ENCODE assay signal across 1 cellular context in the genomic region with DNA sequence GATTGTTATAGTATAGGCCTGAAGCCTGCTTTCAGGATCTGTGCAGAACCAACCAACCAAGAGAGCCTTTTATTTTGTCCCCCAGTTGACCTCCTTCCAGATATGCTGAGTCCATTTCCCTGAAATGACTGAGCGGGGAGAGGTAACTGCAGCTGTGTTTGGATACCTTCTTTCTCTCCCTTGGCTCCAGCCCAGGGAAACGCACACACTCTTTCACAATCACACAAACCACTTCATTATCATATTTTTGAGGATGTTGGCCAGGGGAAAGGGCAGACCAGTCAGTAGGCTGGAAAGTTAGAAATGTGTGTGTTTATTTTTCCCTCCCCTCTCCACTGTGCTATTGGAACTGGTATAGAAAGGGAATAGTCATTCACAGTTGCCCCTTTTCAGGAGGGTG.
TF ChIP-seq lines count a peak whose summit lies in the region.

No MANE protein-coding gene starts in this region.

TF ChIP-seq in HepG2, 621 proteins besides CTCF, POLR2A, EP300 and RAD21 (continued from another document and continues in another):
- TF ChIP-seq FLYWCH1 (CRISPR knock-in tag; IDR thresholded peaks at IDR 0.05) (no peak), RARA (CRISPR knock-in tag; IDR thresholded peaks at IDR 0.05) (peak; percentile 93), LCORL (IDR thresholded peaks at IDR 0.05) (no peak), LCORL (CRISPR knock-in tag; IDR thresholded peaks at IDR 0.05) (peak; percentile 91), ZNF33A (CRISPR knock-in tag; IDR thresholded peaks at IDR 0.05; ENCODE audit: borderline replicate concordance) (no peak), ZFP36L1 (CRISPR knock-in tag; IDR thresholded peaks at IDR 0.05) (0 out of 2 replicates have a peak, but pooled peaks have one; percentile 40), CBFB (CRISPR knock-in tag; IDR thresholded peaks at IDR 0.05) (0 out of 2 replicates have a peak, but pooled peaks have one; percentile 38), NCOA2 (CRISPR knock-in tag; IDR thresholded peaks at IDR 0.05) (peak; percentile 85), KAT7 (CRISPR knock-in tag; IDR thresholded peaks at IDR 0.05; ENCODE audit: borderline replicate concordance) (no peak), RXRA (CRISPR knock-in tag; IDR thresholded peaks at IDR 0.05) (peak; percentile 87; the same call in 1 of the 2 replicates), ZNF501 (CRISPR knock-in tag; IDR thresholded peaks at IDR 0.05) (no peak), ETV5 (CRISPR knock-in tag; IDR thresholded peaks at IDR 0.05; ENCODE audit: borderline replicate concordance) (no peak), GABPB1 (CRISPR knock-in tag; IDR thresholded peaks at IDR 0.05) (no peak), EEA1 (CRISPR knock-in tag; IDR thresholded peaks at IDR 0.05; ENCODE audit: borderline replicate concordance) (no peak), TBX2 (CRISPR knock-in tag; IDR thresholded peaks at IDR 0.05; ENCODE audit: borderline replicate concordance) (peak; percentile 78), U2AF2 (IDR thresholded peaks at IDR 0.05; ENCODE audit: low read depth, low read length) (no peak), CEBPG (CRISPR knock-in tag; IDR thresholded peaks at IDR 0.05) (peak; percentile 87), PITX1 (CRISPR knock-in tag; IDR thresholded peaks at IDR 0.05) (peak; percentile 41; the same call in 1 of the 2 replicates), ATF1 (CRISPR knock-in tag; IDR thresholded peaks at IDR 0.05) (no peak)
- TF ChIP-seq, protein P1, sequence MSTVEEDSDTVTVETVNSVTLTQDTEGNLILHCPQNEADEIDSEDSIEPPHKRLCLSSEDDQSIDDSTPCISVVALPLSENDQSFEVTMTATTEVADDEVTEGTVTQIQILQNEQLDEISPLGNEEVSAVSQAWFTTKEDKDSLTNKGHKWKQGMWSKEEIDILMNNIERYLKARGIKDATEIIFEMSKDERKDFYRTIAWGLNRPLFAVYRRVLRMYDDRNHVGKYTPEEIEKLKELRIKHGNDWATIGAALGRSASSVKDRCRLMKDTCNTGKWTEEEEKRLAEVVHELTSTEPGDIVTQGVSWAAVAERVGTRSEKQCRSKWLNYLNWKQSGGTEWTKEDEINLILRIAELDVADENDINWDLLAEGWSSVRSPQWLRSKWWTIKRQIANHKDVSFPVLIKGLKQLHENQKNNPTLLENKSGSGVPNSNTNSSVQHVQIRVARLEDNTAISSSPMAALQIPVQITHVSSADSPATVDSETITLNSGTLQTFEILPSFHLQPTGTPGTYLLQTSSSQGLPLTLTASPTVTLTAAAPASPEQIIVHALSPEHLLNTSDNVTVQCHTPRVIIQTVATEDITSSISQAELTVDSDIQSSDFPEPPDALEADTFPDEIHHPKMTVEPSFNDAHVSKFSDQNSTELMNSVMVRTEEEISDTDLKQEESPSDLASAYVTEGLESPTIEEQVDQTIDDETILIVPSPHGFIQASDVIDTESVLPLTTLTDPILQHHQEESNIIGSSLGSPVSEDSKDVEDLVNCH (CRISPR knock-in tag; IDR thresholded peaks at IDR 0.05), result no peak
- TF ChIP-seq, protein P2, sequence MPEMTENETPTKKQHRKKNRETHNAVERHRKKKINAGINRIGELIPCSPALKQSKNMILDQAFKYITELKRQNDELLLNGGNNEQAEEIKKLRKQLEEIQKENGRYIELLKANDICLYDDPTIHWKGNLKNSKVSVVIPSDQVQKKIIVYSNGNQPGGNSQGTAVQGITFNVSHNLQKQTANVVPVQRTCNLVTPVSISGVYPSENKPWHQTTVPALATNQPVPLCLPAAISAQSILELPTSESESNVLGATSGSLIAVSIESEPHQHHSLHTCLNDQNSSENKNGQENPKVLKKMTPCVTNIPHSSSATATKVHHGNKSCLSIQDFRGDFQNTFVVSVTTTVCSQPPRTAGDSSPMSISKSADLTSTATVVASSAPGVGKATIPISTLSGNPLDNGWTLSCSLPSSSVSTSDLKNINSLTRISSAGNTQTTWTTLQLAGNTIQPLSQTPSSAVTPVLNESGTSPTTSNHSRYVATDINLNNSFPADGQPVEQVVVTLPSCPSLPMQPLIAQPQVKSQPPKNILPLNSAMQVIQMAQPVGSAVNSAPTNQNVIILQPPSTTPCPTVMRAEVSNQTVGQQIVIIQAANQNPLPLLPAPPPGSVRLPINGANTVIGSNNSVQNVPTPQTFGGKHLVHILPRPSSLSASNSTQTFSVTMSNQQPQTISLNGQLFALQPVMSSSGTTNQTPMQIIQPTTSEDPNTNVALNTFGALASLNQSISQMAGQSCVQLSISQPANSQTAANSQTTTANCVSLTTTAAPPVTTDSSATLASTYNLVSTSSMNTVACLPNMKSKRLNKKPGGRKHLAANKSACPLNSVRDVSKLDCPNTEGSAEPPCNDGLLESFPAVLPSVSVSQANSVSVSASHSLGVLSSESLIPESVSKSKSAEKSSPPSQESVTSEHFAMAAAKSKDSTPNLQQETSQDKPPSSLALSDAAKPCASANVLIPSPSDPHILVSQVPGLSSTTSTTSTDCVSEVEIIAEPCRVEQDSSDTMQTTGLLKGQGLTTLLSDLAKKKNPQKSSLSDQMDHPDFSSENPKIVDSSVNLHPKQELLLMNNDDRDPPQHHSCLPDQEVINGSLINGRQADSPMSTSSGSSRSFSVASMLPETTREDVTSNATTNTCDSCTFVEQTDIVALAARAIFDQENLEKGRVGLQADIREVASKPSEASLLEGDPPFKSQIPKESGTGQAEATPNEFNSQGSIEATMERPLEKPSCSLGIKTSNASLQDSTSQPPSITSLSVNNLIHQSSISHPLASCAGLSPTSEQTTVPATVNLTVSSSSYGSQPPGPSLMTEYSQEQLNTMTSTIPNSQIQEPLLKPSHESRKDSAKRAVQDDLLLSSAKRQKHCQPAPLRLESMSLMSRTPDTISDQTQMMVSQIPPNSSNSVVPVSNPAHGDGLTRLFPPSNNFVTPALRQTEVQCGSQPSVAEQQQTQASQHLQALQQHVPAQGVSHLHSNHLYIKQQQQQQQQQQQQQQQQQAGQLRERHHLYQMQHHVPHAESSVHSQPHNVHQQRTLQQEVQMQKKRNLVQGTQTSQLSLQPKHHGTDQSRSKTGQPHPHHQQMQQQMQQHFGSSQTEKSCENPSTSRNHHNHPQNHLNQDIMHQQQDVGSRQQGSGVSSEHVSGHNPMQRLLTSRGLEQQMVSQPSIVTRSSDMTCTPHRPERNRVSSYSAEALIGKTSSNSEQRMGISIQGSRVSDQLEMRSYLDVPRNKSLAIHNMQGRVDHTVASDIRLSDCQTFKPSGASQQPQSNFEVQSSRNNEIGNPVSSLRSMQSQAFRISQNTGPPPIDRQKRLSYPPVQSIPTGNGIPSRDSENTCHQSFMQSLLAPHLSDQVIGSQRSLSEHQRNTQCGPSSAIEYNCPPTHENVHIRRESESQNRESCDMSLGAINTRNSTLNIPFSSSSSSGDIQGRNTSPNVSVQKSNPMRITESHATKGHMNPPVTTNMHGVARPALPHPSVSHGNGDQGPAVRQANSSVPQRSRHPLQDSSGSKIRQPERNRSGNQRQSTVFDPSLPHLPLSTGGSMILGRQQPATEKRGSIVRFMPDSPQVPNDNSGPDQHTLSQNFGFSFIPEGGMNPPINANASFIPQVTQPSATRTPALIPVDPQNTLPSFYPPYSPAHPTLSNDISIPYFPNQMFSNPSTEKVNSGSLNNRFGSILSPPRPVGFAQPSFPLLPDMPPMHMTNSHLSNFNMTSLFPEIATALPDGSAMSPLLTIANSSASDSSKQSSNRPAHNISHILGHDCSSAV (CRISPR knock-in tag; IDR thresholded peaks at IDR 0.05; ENCODE audit: borderline replicate concordance), result no peak
- TF ChIP-seq, protein P3, sequence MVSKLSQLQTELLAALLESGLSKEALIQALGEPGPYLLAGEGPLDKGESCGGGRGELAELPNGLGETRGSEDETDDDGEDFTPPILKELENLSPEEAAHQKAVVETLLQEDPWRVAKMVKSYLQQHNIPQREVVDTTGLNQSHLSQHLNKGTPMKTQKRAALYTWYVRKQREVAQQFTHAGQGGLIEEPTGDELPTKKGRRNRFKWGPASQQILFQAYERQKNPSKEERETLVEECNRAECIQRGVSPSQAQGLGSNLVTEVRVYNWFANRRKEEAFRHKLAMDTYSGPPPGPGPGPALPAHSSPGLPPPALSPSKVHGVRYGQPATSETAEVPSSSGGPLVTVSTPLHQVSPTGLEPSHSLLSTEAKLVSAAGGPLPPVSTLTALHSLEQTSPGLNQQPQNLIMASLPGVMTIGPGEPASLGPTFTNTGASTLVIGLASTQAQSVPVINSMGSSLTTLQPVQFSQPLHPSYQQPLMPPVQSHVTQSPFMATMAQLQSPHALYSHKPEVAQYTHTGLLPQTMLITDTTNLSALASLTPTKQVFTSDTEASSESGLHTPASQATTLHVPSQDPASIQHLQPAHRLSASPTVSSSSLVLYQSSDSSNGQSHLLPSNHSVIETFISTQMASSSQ (IDR thresholded peaks at IDR 0.05; ENCODE audit: low read depth), result no peak
- TF ChIP-seq, protein P3 (CRISPR knock-in tag; IDR thresholded peaks at IDR 0.05; ENCODE audit: borderline replicate concordance), result peak; percentile 84; the same call in 1 of the 2 replicates
- TF ChIP-seq, protein P4, sequence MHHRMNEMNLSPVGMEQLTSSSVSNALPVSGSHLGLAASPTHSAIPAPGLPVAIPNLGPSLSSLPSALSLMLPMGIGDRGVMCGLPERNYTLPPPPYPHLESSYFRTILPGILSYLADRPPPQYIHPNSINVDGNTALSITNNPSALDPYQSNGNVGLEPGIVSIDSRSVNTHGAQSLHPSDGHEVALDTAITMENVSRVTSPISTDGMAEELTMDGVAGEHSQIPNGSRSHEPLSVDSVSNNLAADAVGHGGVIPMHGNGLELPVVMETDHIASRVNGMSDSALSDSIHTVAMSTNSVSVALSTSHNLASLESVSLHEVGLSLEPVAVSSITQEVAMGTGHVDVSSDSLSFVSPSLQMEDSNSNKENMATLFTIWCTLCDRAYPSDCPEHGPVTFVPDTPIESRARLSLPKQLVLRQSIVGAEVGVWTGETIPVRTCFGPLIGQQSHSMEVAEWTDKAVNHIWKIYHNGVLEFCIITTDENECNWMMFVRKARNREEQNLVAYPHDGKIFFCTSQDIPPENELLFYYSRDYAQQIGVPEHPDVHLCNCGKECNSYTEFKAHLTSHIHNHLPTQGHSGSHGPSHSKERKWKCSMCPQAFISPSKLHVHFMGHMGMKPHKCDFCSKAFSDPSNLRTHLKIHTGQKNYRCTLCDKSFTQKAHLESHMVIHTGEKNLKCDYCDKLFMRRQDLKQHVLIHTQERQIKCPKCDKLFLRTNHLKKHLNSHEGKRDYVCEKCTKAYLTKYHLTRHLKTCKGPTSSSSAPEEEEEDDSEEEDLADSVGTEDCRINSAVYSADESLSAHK (CRISPR knock-in tag; IDR thresholded peaks at IDR 0.05; ENCODE audit: borderline replicate concordance), result no peak
- TF ChIP-seq, protein P5, sequence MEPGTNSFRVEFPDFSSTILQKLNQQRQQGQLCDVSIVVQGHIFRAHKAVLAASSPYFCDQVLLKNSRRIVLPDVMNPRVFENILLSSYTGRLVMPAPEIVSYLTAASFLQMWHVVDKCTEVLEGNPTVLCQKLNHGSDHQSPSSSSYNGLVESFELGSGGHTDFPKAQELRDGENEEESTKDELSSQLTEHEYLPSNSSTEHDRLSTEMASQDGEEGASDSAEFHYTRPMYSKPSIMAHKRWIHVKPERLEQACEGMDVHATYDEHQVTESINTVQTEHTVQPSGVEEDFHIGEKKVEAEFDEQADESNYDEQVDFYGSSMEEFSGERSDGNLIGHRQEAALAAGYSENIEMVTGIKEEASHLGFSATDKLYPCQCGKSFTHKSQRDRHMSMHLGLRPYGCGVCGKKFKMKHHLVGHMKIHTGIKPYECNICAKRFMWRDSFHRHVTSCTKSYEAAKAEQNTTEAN (CRISPR knock-in tag; conservative IDR thresholded peaks at IDR 0.05), result 0 out of 2 replicates have a peak, but pooled peaks have one; percentile 50
- TF ChIP-seq, protein P6, sequence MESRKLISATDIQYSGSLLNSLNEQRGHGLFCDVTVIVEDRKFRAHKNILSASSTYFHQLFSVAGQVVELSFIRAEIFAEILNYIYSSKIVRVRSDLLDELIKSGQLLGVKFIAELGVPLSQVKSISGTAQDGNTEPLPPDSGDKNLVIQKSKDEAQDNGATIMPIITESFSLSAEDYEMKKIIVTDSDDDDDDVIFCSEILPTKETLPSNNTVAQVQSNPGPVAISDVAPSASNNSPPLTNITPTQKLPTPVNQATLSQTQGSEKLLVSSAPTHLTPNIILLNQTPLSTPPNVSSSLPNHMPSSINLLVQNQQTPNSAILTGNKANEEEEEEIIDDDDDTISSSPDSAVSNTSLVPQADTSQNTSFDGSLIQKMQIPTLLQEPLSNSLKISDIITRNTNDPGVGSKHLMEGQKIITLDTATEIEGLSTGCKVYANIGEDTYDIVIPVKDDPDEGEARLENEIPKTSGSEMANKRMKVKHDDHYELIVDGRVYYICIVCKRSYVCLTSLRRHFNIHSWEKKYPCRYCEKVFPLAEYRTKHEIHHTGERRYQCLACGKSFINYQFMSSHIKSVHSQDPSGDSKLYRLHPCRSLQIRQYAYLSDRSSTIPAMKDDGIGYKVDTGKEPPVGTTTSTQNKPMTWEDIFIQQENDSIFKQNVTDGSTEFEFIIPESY (CRISPR knock-in tag; IDR thresholded peaks at IDR 0.05), result no peak
- TF ChIP-seq, protein P7, sequence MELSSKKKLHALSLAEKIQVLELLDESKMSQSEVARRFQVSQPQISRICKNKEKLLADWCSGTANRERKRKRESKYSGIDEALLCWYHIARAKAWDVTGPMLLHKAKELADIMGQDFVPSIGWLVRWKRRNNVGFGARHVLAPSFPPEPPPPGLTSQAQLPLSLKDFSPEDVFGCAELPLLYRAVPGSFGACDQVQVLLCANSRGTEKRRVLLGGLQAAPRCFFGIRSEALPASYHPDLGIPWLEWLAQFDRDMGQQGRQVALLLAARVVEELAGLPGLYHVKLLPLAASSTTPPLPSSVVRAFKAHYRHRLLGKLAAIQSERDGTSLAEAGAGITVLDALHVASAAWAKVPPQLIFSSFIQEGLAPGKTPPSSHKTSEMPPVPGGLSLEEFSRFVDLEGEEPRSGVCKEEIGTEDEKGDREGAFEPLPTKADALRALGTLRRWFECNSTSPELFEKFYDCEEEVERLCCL (CRISPR knock-in tag; IDR thresholded peaks at IDR 0.05; ENCODE audit: borderline replicate concordance), result no peak
- TF ChIP-seq, protein P8, sequence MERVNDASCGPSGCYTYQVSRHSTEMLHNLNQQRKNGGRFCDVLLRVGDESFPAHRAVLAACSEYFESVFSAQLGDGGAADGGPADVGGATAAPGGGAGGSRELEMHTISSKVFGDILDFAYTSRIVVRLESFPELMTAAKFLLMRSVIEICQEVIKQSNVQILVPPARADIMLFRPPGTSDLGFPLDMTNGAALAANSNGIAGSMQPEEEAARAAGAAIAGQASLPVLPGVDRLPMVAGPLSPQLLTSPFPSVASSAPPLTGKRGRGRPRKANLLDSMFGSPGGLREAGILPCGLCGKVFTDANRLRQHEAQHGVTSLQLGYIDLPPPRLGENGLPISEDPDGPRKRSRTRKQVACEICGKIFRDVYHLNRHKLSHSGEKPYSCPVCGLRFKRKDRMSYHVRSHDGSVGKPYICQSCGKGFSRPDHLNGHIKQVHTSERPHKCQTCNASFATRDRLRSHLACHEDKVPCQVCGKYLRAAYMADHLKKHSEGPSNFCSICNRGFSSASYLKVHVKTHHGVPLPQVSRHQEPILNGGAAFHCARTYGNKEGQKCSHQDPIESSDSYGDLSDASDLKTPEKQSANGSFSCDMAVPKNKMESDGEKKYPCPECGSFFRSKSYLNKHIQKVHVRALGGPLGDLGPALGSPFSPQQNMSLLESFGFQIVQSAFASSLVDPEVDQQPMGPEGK (CRISPR knock-in tag; IDR thresholded peaks at IDR 0.05), result peak; percentile 61
